Comparison of ENCODE assay signal across 8 cellular contexts in genomic region chr9:128902351-128903078, GRCh38. TPM values are rescaled to one million over a fixed set of nuclear protein-coding genes. Genes with fewer than 3 reads are reported as not detected.
A peak's percentile ranks its signal among the peaks of the same experiment; 100 is the strongest.
DNase-seq lines count a peak whose midpoint lies in the region; ATAC-seq and TF ChIP-seq lines count a peak whose summit lies in the region.

No MANE protein-coding gene starts in this region.

- peaks cover 4% of the 10 kb centered on the region in 2 donors for H3K36me3 ChIP-seq in mucosa of rectum (ENCODE audit: control insufficient read depth in 2 of 2, insufficient read depth in 2 of 2, low read length in 2 of 2)
- peaks cover 9% of the 10 kb centered on the region for H3K36me3 ChIP-seq in suprapubic skin

- TF ChIP-seq CTCF in RWPE1 (conservative IDR thresholded peaks at IDR 0.05; ENCODE audit: low read depth) (no peak), suprapubic skin (IDR thresholded peaks at IDR 0.05) (no peak), CD14-positive monocyte (IDR thresholded peaks at IDR 0.05) (no peak)

- peak overlapping the region in 3 of 7 donors; percentile 41 to 76 (median 63) for H3K27ac Mint-ChIP-seq in CD14-positive monocyte

- peaks cover 9 to 22% of the 10 kb centered on the region in 2 donors for H3K36me3 Mint-ChIP-seq in CD14-positive monocyte

- TF ChIP-seq POLR2A in GM18526 (IDR thresholded peaks at IDR 0.05; ENCODE audit: extremely low read depth, insufficient read length), result peak; percentile 39
- no peak for TF ChIP-seq POLR2A in suprapubic skin (IDR thresholded peaks at IDR 0.05)

- H3K4me3 ChIP-seq in mucosa of rectum (ENCODE audit: low read length in 2 of 2), result peak overlapping the region in 1 of 2 donors; percentile 20
- H3K4me3 ChIP-seq in suprapubic skin, result peak overlapping the region; percentile 6

- no peak for TF ChIP-seq EP300 in suprapubic skin (IDR thresholded peaks at IDR 0.05)

- DNase-seq in RWPE1 (ENCODE audit: low spot score) (peak; percentile 74), suprapubic skin (ENCODE audit: low spot score in 2 of 2) (peak in 1 of 2 donors; percentile 88), CD14-positive monocyte (ENCODE audit: low spot score) (no peak), NCI-H82 treated with DMSO at 0.1 percent for 48 hours (lab: John Stamatoyannopoulos, UW; ENCODE audit: unreplicated experiment) (no peak)
- peak; percentile 84 for DNase-seq in activated naive CD4-positive, alpha-beta T cell treated with anti-CD3 and anti-CD28 coated beads, Interleukin-2, amount 50 U/mL, for 16 hours

- H3K27me3 Mint-ChIP-seq in CD14-positive monocyte (ENCODE audit: low read depth in 3 of 3), result peaks cover 0 to 4% (median 0%) of the 10 kb centered on the region in 3 donors

- peak overlapping the region in 1 of 2 donors; percentile 4 for H3K4me3 Mint-ChIP-seq in CD14-positive monocyte

- intact Hi-C loops in CD14-positive monocyte (cut with micrococcal nuclease), result no loop called here

- ATAC-seq in HG02938 (IDR thresholded peaks at IDR 0.05; ENCODE audit: unreplicated experiment), result peak; percentile 73

- H3K27ac ChIP-seq in RWPE1 (peak overlapping the region; percentile 99), mucosa of rectum (ENCODE audit: low read depth in 2 of 2, low read length in 2 of 2) (peak overlapping the region; percentile 87 to 94), suprapubic skin (peak overlapping the region; percentile 87)

- CTCF ChIA-PET in RWPE1 (lab: Yijun Ruan, JAX), result interaction anchor here (0.6 to 1.3 kb wide), 3 partner anchors 26 to 47 kb away, joined by 3 to 4 read pairs (median 3); no protein-coding TSS in a partner anchor

- POLR2A ChIA-PET in RWPE1 (lab: Yijun Ruan, JAX; ENCODE audit: low non-redundant PET), result interaction anchor here (0.5 to 0.9 kb wide), 4 partner anchors 12 to 84 kb away, joined by 3 to 6 read pairs (median 4); partner anchors contain the start of gene ENDOG

- H3K9ac ChIP-seq in mucosa of rectum (ENCODE audit: low read depth in 1 of 2, low read length in 2 of 2), result peak overlapping the region; percentile 41 to 78

- H3K27me3 ChIP-seq in mucosa of rectum (ENCODE audit: control insufficient read depth in 2 of 2, insufficient read depth in 2 of 2, low read length in 2 of 2) (no peaks in the 10 kb centered on the region), suprapubic skin (no peaks in the 10 kb centered on the region)

- peaks cover 22 to 29% of the 10 kb centered on the region in 2 donors for H3K4me1 ChIP-seq in mucosa of rectum (ENCODE audit: control insufficient read depth in 2 of 2, insufficient read depth in 2 of 2, low read length in 2 of 2)
- H3K4me1 ChIP-seq in suprapubic skin, result peaks cover 74% of the 10 kb centered on the region

- H3K9me3 Mint-ChIP-seq in CD14-positive monocyte, result no peaks in the 10 kb centered on the region

- 52% methylated on average over 15 of the region's 23 CpGs for WGBS in suprapubic skin

- peaks cover 33% of the 10 kb centered on the region for H3K4me1 Mint-ChIP-seq in CD14-positive monocyte

- H3K9me3 ChIP-seq in mucosa of rectum (ENCODE audit: control insufficient read depth in 2 of 2, low read length in 2 of 2) (no peaks in the 10 kb centered on the region), suprapubic skin (no peaks in the 10 kb centered on the region)

RNA-seq across cellular contexts. Expression of gene PHYHD1, which starts 18.3 kb away (rescaled TPM):
- 10 to 100 TPM; 39.1 to 73.5 (median 49.5) TPM for total RNA-seq in suprapubic skin
- polyA plus RNA-seq in CD14-positive monocyte, result not detected

RNA-seq across cellular contexts. Expression of gene LRRC8A, which starts 20.6 kb away (rescaled TPM):
- 100 to 1,000 TPM in 3 of 4 donors, 10 to 100 TPM in 1; 77.3 to 127 (median 108) TPM for total RNA-seq in suprapubic skin
- 10 to 100 TPM in 1 of 2 donors, 1 to 10 TPM in 1; 7.8 to 10.8 TPM for polyA plus RNA-seq in CD14-positive monocyte

RNA-seq across cellular contexts. Expression of gene KYAT1, which starts 20.8 kb away (rescaled TPM):
- total RNA-seq in suprapubic skin, result 10 to 100 TPM; 10.6 to 17.1 (median 14.6) TPM
- polyA plus RNA-seq in CD14-positive monocyte, result 1 to 10 TPM; 2.4 to 4.5 TPM

RNA-seq across cellular contexts. Expression of gene DOLK, which starts 44.9 kb away (rescaled TPM):
- total RNA-seq in suprapubic skin, result 10 to 100 TPM in 3 of 4 donors, 1 to 10 TPM in 1; 5.2 to 12.7 (median 10.8) TPM
- 1 to 10 TPM; 7.0 to 8.5 TPM for polyA plus RNA-seq in CD14-positive monocyte

RNA-seq across cellular contexts. Expression of gene NUP188, which starts 45.0 kb away (rescaled TPM):
- 100 to 1,000 TPM in 1 of 4 donors, 10 to 100 TPM in 3; 53.6 to 104 (median 60.6) TPM for total RNA-seq in suprapubic skin
- 10 to 100 TPM; 10.5 to 17.2 TPM for polyA plus RNA-seq in CD14-positive monocyte

Comparison
In these comparisons a context has a peak if more than half of its experiments do, and no peak if none do; other contexts are left out.
1. DNase-seq: peak in RWPE1 (single experiment) and activated naive CD4-positive, alpha-beta T cell treated with anti-CD3 and anti-CD28 coated beads, Interleukin-2, amount 50 U/mL, for 16 hours (single experiment); none in CD14-positive monocyte (single experiment) and NCI-H82 treated with DMSO at 0.1 percent for 48 hours (single experiment).
2. Peak in every context shown above with its lines, with median percentiles within 50 percentile points of each other: H3K27ac ChIP-seq.